Comparison of ENCODE assay signal across 14 cellular contexts in genomic region chr3:37820213-37820612, GRCh38. TPM values are rescaled to one million over a fixed set of nuclear protein-coding genes. Genes with fewer than 3 reads are reported as not detected.
A peak's percentile ranks its signal among the peaks of the same experiment; 100 is the strongest.
DNase-seq lines count a peak whose midpoint lies in the region; ATAC-seq and TF ChIP-seq lines count a peak whose summit lies in the region.
"Had no signal": no experiment of that assay in that cellular context is flagged by ENCODE, and none has a peak within 500 bp of the region (broad histone marks: within the 10 kb centered on the region; RNA-seq: fewer than 3 reads in every experiment).

No MANE protein-coding gene starts in this region.

- H3K27me3 Mint-ChIP-seq in neural progenitor cell (ENCODE audit: insufficient read depth, low read depth): peaks cover 2% of the 10 kb centered on the region

- no peak overlapping the region for H2AFZ ChIP-seq in neural progenitor cell (replicated peaks)

- ATAC-seq in heart left ventricle (peak in 1 of 4 donors; percentile 61), GM19395 (IDR thresholded peaks at IDR 0.05; ENCODE audit: unreplicated experiment) (no peak)
- ATAC-seq: GM12878 had no signal

- peak overlapping the region in 11 of 12 donors; percentile 24 to 78 (median 52) for H3K27ac ChIP-seq in heart left ventricle
- H3K27ac ChIP-seq in right atrium auricular region: no peak overlapping the region
- peak overlapping the region in 3 of 4 donors; percentile 62 to 73 (median 66) for H3K27ac ChIP-seq in esophagus muscularis mucosa (replicated peaks in 1 of 4)
- no peak overlapping the region for H3K27ac ChIP-seq in neural progenitor cell
- H3K27ac ChIP-seq in transverse colon: peak overlapping the region; percentile 19 to 70 (median 30)
- H3K27ac ChIP-seq: BLaER1 treated with 17β-estradiol and CSF1 and Interleukin-3, amounts not matched to agents 10 nM and 100 nM had no signal

- H3K4me1 Mint-ChIP-seq in neural progenitor cell: no peaks in the 10 kb centered on the region
- H3K4me1 Mint-ChIP-seq: CD4-positive, CD25-positive, alpha-beta regulatory T cell had no signal

- H3K4me3 Mint-ChIP-seq in neural progenitor cell: no peak overlapping the region
- H3K4me3 Mint-ChIP-seq: CD4-positive, CD25-positive, alpha-beta regulatory T cell had no signal

- TF ChIP-seq POLR2A in heart left ventricle (IDR thresholded peaks at IDR 0.05) (no peak), esophagus muscularis mucosa (IDR thresholded peaks at IDR 0.05; ENCODE audit: low read depth) (no peak), transverse colon (IDR thresholded peaks at IDR 0.05) (no peak)

- TF ChIP-seq CTCF in heart left ventricle (IDR thresholded peaks at IDR 0.05) (no peak), right atrium auricular region (IDR thresholded peaks at IDR 0.05) (no peak), esophagus muscularis mucosa (IDR thresholded peaks at IDR 0.05) (no peak), neural progenitor cell (IDR thresholded peaks at IDR 0.05) (no peak), transverse colon (IDR thresholded peaks at IDR 0.05) (no peak)

- H3K36me3 Mint-ChIP-seq in neural progenitor cell: peaks cover 8% of the 10 kb centered on the region
- H3K36me3 Mint-ChIP-seq: CD4-positive, CD25-positive, alpha-beta regulatory T cell had no signal

- H3K4me3 ChIP-seq in heart left ventricle (no peak overlapping the region), right atrium auricular region (no peak overlapping the region), esophagus muscularis mucosa (no peak overlapping the region), neural progenitor cell (no peak overlapping the region), transverse colon (no peak overlapping the region)
- H3K4me3 ChIP-seq: BLaER1 treated with 17β-estradiol and CSF1 and Interleukin-3, amounts not matched to agents 10 nM and 100 nM; GM12878; HAP-1 had no signal

- no peaks in the 10 kb centered on the region for H3K79me2 ChIP-seq in neural progenitor cell (ENCODE audit: low read depth)

- H3K27me3 ChIP-seq in heart left ventricle (no peaks in the 10 kb centered on the region), right atrium auricular region (no peaks in the 10 kb centered on the region), esophagus muscularis mucosa (no peaks in the 10 kb centered on the region), neural progenitor cell (no peaks in the 10 kb centered on the region), transverse colon (no peaks in the 10 kb centered on the region)
- H3K27me3 ChIP-seq: BLaER1 treated with 17β-estradiol and CSF1 and Interleukin-3, amounts not matched to agents 10 nM and 100 nM had no signal

- in situ Hi-C loops in transverse colon (cut with MboI; ENCODE audit: low pct_ligation_motif_present in 1 of 4, low pct_unique_long_range_greater_than_20kb in 1 of 4, low sequenced_read_pairs in 3 of 4): no loop called here

- no peaks in the 10 kb centered on the region for H3K9me3 ChIP-seq in heart left ventricle
- no peaks in the 10 kb centered on the region for H3K9me3 ChIP-seq in right atrium auricular region
- no peaks in the 10 kb centered on the region for H3K9me3 ChIP-seq in esophagus muscularis mucosa
- H3K9me3 ChIP-seq in neural progenitor cell (ENCODE audit: low read depth): no peaks in the 10 kb centered on the region
- H3K9me3 ChIP-seq in transverse colon: no peaks in the 10 kb centered on the region
- H3K9me3 ChIP-seq: BLaER1 treated with 17β-estradiol and CSF1 and Interleukin-3, amounts not matched to agents 10 nM and 100 nM; HAP-1 had no signal

- no peak for DNase-seq in heart left ventricle
- no peak for DNase-seq in right atrium auricular region (ENCODE audit: low spot score)
- DNase-seq in esophagus muscularis mucosa (ENCODE audit: extremely low spot score): no peak
- DNase-seq in neural progenitor cell (ENCODE audit: low spot score): no peak
- DNase-seq in transverse colon: no peak
- DNase-seq in OCI-M1 (lab: John Stamatoyannopoulos, UW): no peak
- DNase-seq: ACHN; Calu3; CD4-positive, CD25-positive, alpha-beta regulatory T cell; DMS 273 treated with DMSO at 0.1 percent for 48 hours had no signal

- intact Hi-C loops in heart left ventricle (cut with DNase I): no loop called here
- intact Hi-C loops in esophagus muscularis mucosa (cut with DNase I): no loop called here
- intact Hi-C loops in transverse colon (cut with DNase I; ENCODE audit: low total_unique reads): no loop called here

- no peak overlapping the region for H3K9ac ChIP-seq in neural progenitor cell
- H3K9ac ChIP-seq: BLaER1 treated with 17β-estradiol and CSF1 and Interleukin-3, amounts not matched to agents 10 nM and 100 nM had no signal

- H4K20me1 ChIP-seq in neural progenitor cell (ENCODE audit: low read depth): no peaks in the 10 kb centered on the region

- TF ChIP-seq EP300 in esophagus muscularis mucosa (IDR thresholded peaks at IDR 0.05) (no peak), transverse colon (IDR thresholded peaks at IDR 0.05; ENCODE audit: low read depth) (no peak)

- no peak overlapping the region for H3K4me2 ChIP-seq in neural progenitor cell

- H3K4me1 ChIP-seq in heart left ventricle (peaks cover 0 to 48% (median 21%) of the 10 kb centered on the region in 12 donors), right atrium auricular region (no peaks in the 10 kb centered on the region), esophagus muscularis mucosa (peaks cover 25 to 42% (median 33%) of the 10 kb centered on the region in 4 donors), neural progenitor cell (peaks cover 7% of the 10 kb centered on the region), transverse colon (peaks cover 0 to 12% (median 0%) of the 10 kb centered on the region in 4 donors)
- H3K4me1 ChIP-seq: HAP-1 had no signal

- H3F3A ChIP-seq in neural progenitor cell (ENCODE audit: low read depth): no peaks in the 10 kb centered on the region

- peak overlapping the region; percentile 50 for H3K27ac Mint-ChIP-seq in neural progenitor cell
- H3K27ac Mint-ChIP-seq: CD4-positive, CD25-positive, alpha-beta regulatory T cell had no signal

- H3K9me3 Mint-ChIP-seq in neural progenitor cell: no peaks in the 10 kb centered on the region

- 56 to 74% (median 68%) methylated on average over 4 of the region's 4 CpGs for WGBS in heart left ventricle, 4 donors
- 56% methylated on average over 4 of the region's 4 CpGs for WGBS in esophagus muscularis mucosa
- WGBS in transverse colon (ENCODE audit: low coverage in 1 of 2), 2 donors: 72% methylated on average over 4 of the region's 4 CpGs; no CpG with 5 or more reads in 1 of the 2 donors

- H3K36me3 ChIP-seq in heart left ventricle: peaks cover 0 to 61% (median 22%) of the 10 kb centered on the region in 9 donors
- H3K36me3 ChIP-seq in right atrium auricular region: peaks cover 11% of the 10 kb centered on the region
- peaks cover 0 to 21% (median 9%) of the 10 kb centered on the region in 4 donors for H3K36me3 ChIP-seq in esophagus muscularis mucosa
- H3K36me3 ChIP-seq in neural progenitor cell: no peaks in the 10 kb centered on the region
- no peaks in the 10 kb centered on the region for H3K36me3 ChIP-seq in transverse colon
- H3K36me3 ChIP-seq: HAP-1 had no signal

RNA-seq across cellular contexts. Expression of gene CTDSPL, which starts 41.5 kb away (rescaled TPM):
- total RNA-seq in heart left ventricle: 10 to 100 TPM; 26.3 to 54.6 (median 38.0) TPM
- polyA plus RNA-seq in heart left ventricle: 1 to 10 TPM; 9.2 to 9.9 TPM
- total RNA-seq in right atrium auricular region: 10 to 100 TPM; 35.1 to 58.4 TPM
- 10 to 100 TPM; 39.9 to 60.6 (median 54.6) TPM for total RNA-seq in esophagus muscularis mucosa
- total RNA-seq in neural progenitor cell (ENCODE audit: low replicate concordance): 36.9 and 43.0 TPM in 2 replicates
- 100 to 1,000 TPM in 1 of 4 donors, 10 to 100 TPM in 3; 39.8 to 105 (median 56.2) TPM for total RNA-seq in transverse colon

Comparison
In these comparisons a context has a peak if more than half of its experiments do, and no peak if none do; other contexts are left out.
1. H3K27ac ChIP-seq: peak in heart left ventricle (11 of 12), esophagus muscularis mucosa (3 of 4) and transverse colon (4 of 4); none in right atrium auricular region (0 of 2) and neural progenitor cell (single experiment).